ENCODE assay signal across 14 cellular contexts in genomic region chr5:39201795-39202593, GRCh38. TPM values are rescaled to one million over a fixed set of nuclear protein-coding genes. Genes with fewer than 3 reads are reported as not detected.
DNase-seq lines count a peak whose midpoint lies in the region; ATAC-seq and TF ChIP-seq lines count a peak whose summit lies in the region.
"Had no signal": no experiment of that assay in that cellular context is flagged by ENCODE, and none has a peak within 500 bp of the region (broad histone marks: within the 10 kb centered on the region; RNA-seq: fewer than 3 reads in every experiment).

No MANE protein-coding gene starts in this region.

- intact Hi-C loops in transverse colon (cut with DNase I; ENCODE audit: low total_unique reads) (no loop called here), Right ventricle myocardium inferior (cut with DNase I) (no loop called here)

- TF ChIP-seq CTCF in mesothelial cell of epicardium (IDR thresholded peaks at IDR 0.05; ENCODE audit: unreplicated experiment) (no peak), transverse colon (IDR thresholded peaks at IDR 0.05) (no peak)

- H3K4me3 Mint-ChIP-seq in activated naive CD4-positive, alpha-beta T cell treated with anti-CD3 and anti-CD28 coated beads, Interleukin-2, amount 10 ng/mL, durations not matched to agents 7 days and 5 days = peak overlapping the region; percentile 88
- H3K4me3 Mint-ChIP-seq in activated T-cell treated with anti-CD3 and anti-CD28 coated beads, Interleukin-2, amount 50 U/mL, for 72 hours = peak overlapping the region; percentile 93 to 95
- no peak overlapping the region for H3K4me3 Mint-ChIP-seq in mesothelial cell of epicardium

- peak overlapping the region; percentile 20 to 48 (median 42) for H3K27ac ChIP-seq in transverse colon
- H3K27ac ChIP-seq: left ventricle myocardium inferior, sigmoid colon had no signal

- no peaks in the 10 kb centered on the region for H3K27me3 ChIP-seq in transverse colon
- H3K27me3 ChIP-seq: sigmoid colon had no signal

- ATAC-seq in activated T-cell treated with anti-CD3 and anti-CD28 coated beads, Interleukin-2, amount 50 U/mL, for 72 hours (replicated peaks in 1 of 2) = no peak
- no peak for ATAC-seq in Right ventricle myocardium inferior

- TF ChIP-seq EP300 in transverse colon (IDR thresholded peaks at IDR 0.05; ENCODE audit: low read depth) = no peak

- H3K27me3 Mint-ChIP-seq in activated naive CD4-positive, alpha-beta T cell treated with anti-CD3 and anti-CD28 coated beads, Interleukin-2, amount 10 ng/mL, durations not matched to agents 7 days and 5 days = no peaks in the 10 kb centered on the region
- no peaks in the 10 kb centered on the region for H3K27me3 Mint-ChIP-seq in activated T-cell treated with anti-CD3 and anti-CD28 coated beads, Interleukin-2, amount 50 U/mL, for 72 hours (ENCODE audit: low read depth)
- no peaks in the 10 kb centered on the region for H3K27me3 Mint-ChIP-seq in mesothelial cell of epicardium (ENCODE audit: low read depth)

- 30 to 83% methylated on average over 1 to 11 of the region's 11 CpGs for WGBS in transverse colon (ENCODE audit: low coverage in 1 of 2), 2 donors

- no peaks in the 10 kb centered on the region for H3K9me3 Mint-ChIP-seq in activated naive CD4-positive, alpha-beta T cell treated with anti-CD3 and anti-CD28 coated beads, Interleukin-2, amount 10 ng/mL, durations not matched to agents 7 days and 5 days
- no peaks in the 10 kb centered on the region for H3K9me3 Mint-ChIP-seq in activated T-cell treated with anti-CD3 and anti-CD28 coated beads, Interleukin-2, amount 50 U/mL, for 72 hours
- no peaks in the 10 kb centered on the region for H3K9me3 Mint-ChIP-seq in mesothelial cell of epicardium

- TF ChIP-seq POLR2A in transverse colon (IDR thresholded peaks at IDR 0.05) = no peak

- in situ Hi-C loops in transverse colon (cut with MboI; ENCODE audit: low pct_ligation_motif_present in 1 of 4, low pct_unique_long_range_greater_than_20kb in 1 of 4, low sequenced_read_pairs in 3 of 4) = no loop called here

- CTCF ChIA-PET in activated naive CD4-positive, alpha-beta T cell treated with anti-CD3 and anti-CD28 coated beads, Interleukin-2, amount 10 ng/mL, durations not matched to agents 7 days and 5 days (lab: Charles Lee) = interaction anchor here (0.6 to 4.6 kb wide), 15 partner anchors 9 to 121 kb away, joined by 3 to 57 read pairs (median 8); partner anchors contain the start of gene FYB1

- H3K4me1 Mint-ChIP-seq in activated naive CD4-positive, alpha-beta T cell treated with anti-CD3 and anti-CD28 coated beads, Interleukin-2, amount 10 ng/mL, durations not matched to agents 7 days and 5 days = peaks cover 40% of the 10 kb centered on the region
- peaks cover 53% of the 10 kb centered on the region for H3K4me1 Mint-ChIP-seq in activated T-cell treated with anti-CD3 and anti-CD28 coated beads, Interleukin-2, amount 50 U/mL, for 72 hours (ENCODE audit: low read depth)
- peaks cover 46% of the 10 kb centered on the region for H3K4me1 Mint-ChIP-seq in mesothelial cell of epicardium

- no peaks in the 10 kb centered on the region for H3K9me3 ChIP-seq in transverse colon
- H3K9me3 ChIP-seq: left ventricle myocardium inferior, sigmoid colon had no signal

- H3K36me3 Mint-ChIP-seq in activated naive CD4-positive, alpha-beta T cell treated with anti-CD3 and anti-CD28 coated beads, Interleukin-2, amount 10 ng/mL, durations not matched to agents 7 days and 5 days = peaks cover 31% of the 10 kb centered on the region
- H3K36me3 Mint-ChIP-seq in activated T-cell treated with anti-CD3 and anti-CD28 coated beads, Interleukin-2, amount 50 U/mL, for 72 hours (ENCODE audit: insufficient read depth in 2 of 2) = peaks cover 5 to 6% of the 10 kb centered on the region in 2 donors
- no peaks in the 10 kb centered on the region for H3K36me3 Mint-ChIP-seq in mesothelial cell of epicardium

- peak overlapping the region; percentile 94 for H3K27ac Mint-ChIP-seq in activated naive CD4-positive, alpha-beta T cell treated with anti-CD3 and anti-CD28 coated beads, Interleukin-2, amount 10 ng/mL, durations not matched to agents 7 days and 5 days
- H3K27ac Mint-ChIP-seq in activated T-cell treated with anti-CD3 and anti-CD28 coated beads, Interleukin-2, amount 50 U/mL, for 72 hours = peak overlapping the region; percentile 98
- H3K27ac Mint-ChIP-seq in mesothelial cell of epicardium = peak overlapping the region; percentile 55

- H3K36me3 ChIP-seq in transverse colon = no peaks in the 10 kb centered on the region
- H3K36me3 ChIP-seq: left ventricle myocardium inferior, sigmoid colon had no signal

- no peak for DNase-seq in activated naive CD4-positive, alpha-beta T cell treated with anti-CD3 and anti-CD28 coated beads, Interleukin-2, amount 10 ng/mL, durations not matched to agents 7 days and 5 days
- DNase-seq in activated naive CD4-positive, alpha-beta T cell treated with anti-CD3 and anti-CD28 coated beads, Interleukin-2, amount 50 U/mL, for 16 hours = no peak
- no peak for DNase-seq in activated T-cell treated with anti-CD3 and anti-CD28 coated beads, Interleukin-2, amount 50 U/mL, for 72 hours
- no peak for DNase-seq in mesothelial cell of epicardium (ENCODE audit: low spot score in 2 of 2, unreplicated experiment in 2 of 2)
- no peak for DNase-seq in transverse colon
- DNase-seq in Right ventricle myocardium inferior (ENCODE audit: missing footprints) = no peak
- DNase-seq in epidermal melanocyte (ENCODE audit: insufficient read length, low spot score) = no peak
- no peak for DNase-seq in stimulated activated CD4-positive, alpha-beta T cell treated with anti-CD3 and anti-CD28 coated beads, Interleukin-2, amount 100 ng/mL, for 24 hours
- DNase-seq: DMS153, left ventricle myocardium inferior, NCI-H2029 treated with DMSO at 0.1 percent for 48 hours, sigmoid colon, substantia nigra, T-helper 9 cell had no signal

- no peaks in the 10 kb centered on the region for H3K4me1 ChIP-seq in transverse colon
- H3K4me1 ChIP-seq: left ventricle myocardium inferior, sigmoid colon had no signal

- peak overlapping the region in 1 of 4 donors; percentile 28 for H3K4me3 ChIP-seq in transverse colon
- H3K4me3 ChIP-seq: left ventricle myocardium inferior, sigmoid colon had no signal

RNA-seq across cellular contexts. Expression of gene FYB1, which starts 17.4 kb away (rescaled TPM):
- 100 to 1,000 TPM; 127 to 131 TPM for total RNA-seq in activated T-cell treated with anti-CD3 and anti-CD28 coated beads, Interleukin-2, amount 50 U/mL, for 72 hours
- total RNA-seq in mesothelial cell of epicardium (1.2 to 1.6 TPM (median 1.5 TPM) in 3 replicates), transverse colon (10 to 100 TPM in 2 of 4 donors, 1 to 10 TPM in 2; 6.4 to 38.5 (median 17.5) TPM), Right ventricle myocardium inferior (4.7 TPM)
